In the genomic region with DNA sequence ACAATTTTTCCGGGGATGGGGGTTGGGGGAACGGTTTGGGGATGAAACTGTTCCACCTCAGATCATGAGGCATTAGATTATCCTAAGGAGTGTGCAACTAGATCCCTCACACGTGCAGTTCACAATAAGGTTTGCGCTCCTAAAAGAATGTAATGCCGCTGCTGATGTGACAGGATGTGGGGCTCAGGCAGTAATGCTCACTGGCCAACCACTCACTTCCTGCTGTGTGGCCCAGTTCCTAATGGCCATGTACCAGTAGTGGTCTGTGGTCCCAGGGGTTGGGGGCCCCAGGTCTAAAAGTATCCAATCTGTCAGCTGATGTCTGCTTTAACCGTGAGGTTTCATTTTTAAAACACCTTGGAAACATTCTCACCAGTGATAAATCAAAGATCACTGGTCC, we compare ENCODE assay signal across 9 cellular contexts. TPM values are rescaled to one million over a fixed set of nuclear protein-coding genes. Genes with fewer than 3 reads are reported as not detected.
DNase-seq lines count a peak whose midpoint lies in the region; ATAC-seq, FAIRE-seq and TF ChIP-seq lines count a peak whose summit lies in the region.
"Had no signal": no experiment of that assay in that cellular context is flagged by ENCODE, and none has a peak within 500 bp of the region (broad histone marks: within the 10 kb centered on the region; RNA-seq: fewer than 3 reads in every experiment).

No MANE protein-coding gene starts in this region.

- in situ Hi-C loops in HepG2 (cut with HindIII; ENCODE audit: extremely low pct_ligation_motif_present, low pct_unique_long_range_greater_than_20kb), result no loop called here

- 96% methylated on average over 6 of the region's 6 CpGs for WGBS in HepG2 (ENCODE audit: low lambda C conversion rate)
- WGBS in upper lobe of left lung, 2 donors, result 27 to 43% methylated on average over 4 to 6 of the region's 6 CpGs

- H3K4me1 Mint-ChIP-seq in activated T-helper 17 cell treated with anti-CD3 and anti-CD28 coated beads, Interleukin-2, amount 50 U/mL, for 72 hours, result peaks cover 30% of the 10 kb centered on the region

- no peak for TF ChIP-seq POLR2A in HepG2 (IDR thresholded peaks at IDR 0.05; ENCODE audit: insufficient read depth in 1 of 2, low read depth in 2 of 2, low read length in 2 of 2)
- no peak for TF ChIP-seq POLR2A in upper lobe of left lung (IDR thresholded peaks at IDR 0.05)

- BruUV-seq in HepG2 (replicated peaks; lab: Mats Ljungman, UMichigan), result no TSS peak

- H3K4me3 ChIP-seq in left ventricle myocardium inferior (peak overlapping the region; percentile 78), HepG2 (replicated peaks in 1 of 3; ENCODE audit: insufficient read depth in 1 of 3, low read depth in 2 of 3, low read length in 3 of 3) (no peak overlapping the region), upper lobe of left lung (peak overlapping the region in 3 of 4 donors; percentile 63 to 73 (median 71))

- TF ChIP-seq CTCF in left ventricle myocardium inferior (IDR thresholded peaks at IDR 0.05; ENCODE audit: borderline replicate concordance), result no peak
- TF ChIP-seq CTCF in HepG2 (CRISPR knock-in tag; IDR thresholded peaks at IDR 0.05), result no peak
- TF ChIP-seq CTCF in upper lobe of left lung (IDR thresholded peaks at IDR 0.05), result no peak

- H3K36me3 ChIP-seq in left ventricle myocardium inferior (peaks cover 11% of the 10 kb centered on the region), HepG2 (replicated peaks in 1 of 2; ENCODE audit: control insufficient read depth in 1 of 2, insufficient read depth in 2 of 2, low read length in 2 of 2) (no peaks in the 10 kb centered on the region), upper lobe of left lung (no peaks in the 10 kb centered on the region)

- H3K4me3 Mint-ChIP-seq in activated T-helper 17 cell treated with anti-CD3 and anti-CD28 coated beads, Interleukin-2, amount 50 U/mL, for 72 hours, result peak overlapping the region; percentile 91

- intact Hi-C loops in left ventricle myocardium inferior (cut with micrococcal nuclease) (no loop called here), Right ventricle myocardium superior (cut with DNase I) (no loop called here), HepG2 (cut with micrococcal nuclease; ENCODE audit: unreplicated experiment) (loop anchor here (10.0 kb wide), 1 partner anchor 209 kb away; a partner anchor contains a TSS)

- H3K9me3 ChIP-seq in left ventricle myocardium inferior (replicated peaks) (peaks cover 6% of the 10 kb centered on the region), HepG2 (ENCODE audit: low read length) (peaks cover 8% of the 10 kb centered on the region), upper lobe of left lung (no peaks in the 10 kb centered on the region)

- H3K27me3 ChIP-seq in left ventricle myocardium inferior (ENCODE audit: low read depth), result no peaks in the 10 kb centered on the region
- no peaks in the 10 kb centered on the region; a peak in 1 of 5 replicates for H3K27me3 ChIP-seq in HepG2 (ENCODE audit: control insufficient read depth in 1 of 2, insufficient read depth in 2 of 2, low read length in 2 of 2)
- H3K27me3 ChIP-seq in upper lobe of left lung, result no peaks in the 10 kb centered on the region

- H3K27me3 Mint-ChIP-seq in activated T-helper 17 cell treated with anti-CD3 and anti-CD28 coated beads, Interleukin-2, amount 50 U/mL, for 72 hours, result no peaks in the 10 kb centered on the region

- no peak for TF ChIP-seq RAD21 in HepG2 (CRISPR knock-in tag; IDR thresholded peaks at IDR 0.05)

- CTCF ChIA-PET in HepG2 (lab: Yijun Ruan, JAX; ENCODE audit: low intra/inter-chr PET ratio, low total read pairs), result no interaction called here

- H3K27ac Mint-ChIP-seq in activated T-helper 17 cell treated with anti-CD3 and anti-CD28 coated beads, Interleukin-2, amount 50 U/mL, for 72 hours, result peak overlapping the region; percentile 86

- peaks cover 9% of the 10 kb centered on the region for H3K79me2 ChIP-seq in HepG2 (ENCODE audit: insufficient read depth, low read length)

- DNase-seq in left ventricle myocardium inferior (no peak), Right ventricle myocardium superior (no peak), HepG2 (ENCODE audit: low spot score) (no peak), upper lobe of left lung (peak in 1 of 2 donors; percentile 61), mesenteric fat pad (ENCODE audit: low spot score) (no peak), HT-29 (ENCODE audit: low spot score) (no peak), DMS53 treated with DMSO at 0.1 percent for 48 hours (lab: John Stamatoyannopoulos, UW; ENCODE audit: unreplicated experiment) (no peak)
- DNase-seq: DMS153 had no signal

- H3K9me3 Mint-ChIP-seq in activated T-helper 17 cell treated with anti-CD3 and anti-CD28 coated beads, Interleukin-2, amount 50 U/mL, for 72 hours, result peaks cover 6% of the 10 kb centered on the region

- ATAC-seq in Right ventricle myocardium superior (ENCODE audit: poor library complexity), result no peak
- no peak for ATAC-seq in activated T-helper 17 cell treated with anti-CD3 and anti-CD28 coated beads, Interleukin-2, amount 50 U/mL, for 72 hours (replicated peaks)
- no peak for ATAC-seq in HepG2
- no peak for ATAC-seq in upper lobe of left lung (ENCODE audit: low FRiP score in 2 of 2)

- H3K27ac ChIP-seq in left ventricle myocardium inferior (replicated peaks) (peak overlapping the region; percentile 98), HepG2 (ENCODE audit: extremely low read length, insufficient read depth, low read length) (no peak overlapping the region), upper lobe of left lung (peak overlapping the region; percentile 93 to 97 (median 95))

- H3K4me1 ChIP-seq in left ventricle myocardium inferior, result peaks cover 51% of the 10 kb centered on the region
- H3K4me1 ChIP-seq in HepG2 (ENCODE audit: insufficient read depth, low read length), result peaks cover 40% of the 10 kb centered on the region
- peaks cover 40 to 55% (median 51%) of the 10 kb centered on the region in 4 donors for H3K4me1 ChIP-seq in upper lobe of left lung

- TF ChIP-seq EP300 in HepG2 (IDR thresholded peaks at IDR 0.05; ENCODE audit: low read depth in 2 of 2, low read length in 2 of 2), result no peak
- TF ChIP-seq EP300 in HepG2 (CRISPR knock-in tag; IDR thresholded peaks at IDR 0.05; ENCODE audit: borderline replicate concordance), result no peak
- TF ChIP-seq EP300 in upper lobe of left lung (IDR thresholded peaks at IDR 0.05), result peak in 1 of 4 donors; percentile 7

- peak overlapping the region; percentile 90 for H3K4me2 ChIP-seq in HepG2 (ENCODE audit: low read depth, low read length)

- no peak overlapping the region for H2AFZ ChIP-seq in HepG2 (ENCODE audit: low read length)

- peaks cover 29% of the 10 kb centered on the region for H3K36me3 Mint-ChIP-seq in activated T-helper 17 cell treated with anti-CD3 and anti-CD28 coated beads, Interleukin-2, amount 50 U/mL, for 72 hours (ENCODE audit: low read depth)

- POLR2A ChIA-PET in HepG2 (lab: Yijun Ruan, JAX), result no interaction called here

- H3K9ac ChIP-seq in HepG2 (ENCODE audit: insufficient read depth, low read depth, low read length), result no peak overlapping the region

- no peak for FAIRE-seq in HepG2 (lab: Jason Lieb, UNC)

- no peaks in the 10 kb centered on the region for H4K20me1 ChIP-seq in HepG2 (ENCODE audit: insufficient read depth, low read length)

RNA-seq across cellular contexts. Expression of a gene that starts 2.2 kb away (rescaled TPM):
- total RNA-seq in left ventricle myocardium inferior, result 30.7 TPM
- total RNA-seq in Right ventricle myocardium superior, result 29.7 TPM
- 10 to 100 TPM; 41.9 to 45.4 TPM for total RNA-seq in activated T-helper 17 cell treated with anti-CD3 and anti-CD28 coated beads, Interleukin-2, amount 50 U/mL, for 72 hours
- 22.7 and 27.7 TPM in 2 replicates for total RNA-seq in HepG2 (2016; rRNA removed; fragmentation: Illumina TruSeq; extraction: Trizol)
- total RNA-seq in HepG2 (2016; cell fraction: cytosol; rRNA removed; fragmentation: Illumina TruSeq; extraction: Trizol; ENCODE audit: low read depth), result 24.8 and 40.6 TPM in 2 replicates
- total RNA-seq in HepG2 (2016; cell fraction: insoluble cytoplasmic fraction; rRNA removed; fragmentation: Illumina TruSeq; extraction: Trizol), result 23.6 and 24.6 TPM in 2 replicates
- 43.8 and 49.6 TPM in 2 replicates for total RNA-seq in HepG2 (2016; cell fraction: membrane; rRNA removed; fragmentation: Illumina TruSeq; extraction: Trizol)
- 10.8 and 12.6 TPM in 2 replicates for total RNA-seq in HepG2 (2016; cell fraction: nucleus; rRNA removed; fragmentation: Illumina TruSeq; extraction: Trizol)
- 17.6 and 19.9 TPM in 2 replicates for polyA plus RNA-seq in HepG2 (2011; rRNA removed)
- 15.3 and 18.7 TPM in 2 replicates for polyA plus RNA-seq in HepG2 (2011; cell fraction: cytosol; rRNA removed)
- 7.9 and 9.7 TPM in 2 replicates for polyA plus RNA-seq in HepG2 (2011; cell fraction: nucleus; rRNA removed)
- 14.9 and 15.6 TPM in 2 replicates for polyA plus RNA-seq in HepG2 (2012)
- 29.4 and 42.1 TPM in 2 replicates for polyA plus RNA-seq in HepG2 (2016; cell fraction: cytosol; fragmentation: Illumina TruSeq; extraction: Trizol; ENCODE audit: low read depth)
- 21.3 and 22.4 TPM in 2 replicates for polyA plus RNA-seq in HepG2 (2016; cell fraction: insoluble cytoplasmic fraction; fragmentation: Illumina TruSeq; extraction: Trizol; ENCODE audit: low read depth)
- polyA plus RNA-seq in HepG2 (2016; cell fraction: membrane; fragmentation: Illumina TruSeq; extraction: Trizol; ENCODE audit: low read depth), result 32.1 and 40.0 TPM in 2 replicates
- 10.7 and 14.3 TPM in 2 replicates for polyA plus RNA-seq in HepG2 (2016; cell fraction: nucleus; fragmentation: Illumina TruSeq; extraction: Trizol; ENCODE audit: insufficient read depth, low read depth)
- polyA minus RNA-seq in HepG2 (2011; rRNA and poly(A)+ RNA removed; ENCODE audit: low replicate concordance), result 5.9 and 12.3 TPM in 2 replicates
- polyA minus RNA-seq in HepG2 (2011; cell fraction: cytosol; rRNA and poly(A)+ RNA removed), result 6.5 and 7.4 TPM in 2 replicates
- 9.8 and 14.5 TPM in 2 replicates for polyA minus RNA-seq in HepG2 (2011; cell fraction: nucleus; rRNA and poly(A)+ RNA removed)
- total RNA-seq in upper lobe of left lung, result 10 to 100 TPM; 36.3 to 71.4 (median 53.4) TPM
- total RNA-seq in mesenteric fat pad, result 18.9 TPM
- total RNA-seq in HT-29 (2014; rRNA removed; shearing (Covaris generic)), result 18.3 and 20.0 TPM in 2 replicates

RNA-seq across cellular contexts. Expression of a gene that starts 51.1 kb away (rescaled TPM):
- total RNA-seq in left ventricle myocardium inferior (36.1 TPM), Right ventricle myocardium superior (28.1 TPM), HepG2 (2016; rRNA removed; fragmentation: Illumina TruSeq; extraction: Trizol) (22.8 and 35.0 TPM in 2 replicates), upper lobe of left lung (100 to 1,000 TPM in 1 of 6 donors, 10 to 100 TPM in 5; 38.7 to 103 (median 58.1) TPM), mesenteric fat pad (41.9 TPM)
- total RNA-seq in activated T-helper 17 cell treated with anti-CD3 and anti-CD28 coated beads, Interleukin-2, amount 50 U/mL, for 72 hours, result 10 to 100 TPM; 23.6 to 26.7 TPM
- total RNA-seq in HepG2 (2016; cell fraction: cytosol; rRNA removed; fragmentation: Illumina TruSeq; extraction: Trizol; ENCODE audit: low read depth), result 8.1 and 9.1 TPM in 2 replicates
- 21.6 and 34.9 TPM in 2 replicates for total RNA-seq in HepG2 (2016; cell fraction: insoluble cytoplasmic fraction; rRNA removed; fragmentation: Illumina TruSeq; extraction: Trizol)
- total RNA-seq in HepG2 (2016; cell fraction: membrane; rRNA removed; fragmentation: Illumina TruSeq; extraction: Trizol), result 6.4 and 7.4 TPM in 2 replicates
- 17.5 and 20.8 TPM in 2 replicates for total RNA-seq in HepG2 (2016; cell fraction: nucleus; rRNA removed; fragmentation: Illumina TruSeq; extraction: Trizol)
- polyA plus RNA-seq in HepG2 (2011; rRNA removed), result 3.4 and 3.7 TPM in 2 replicates
- polyA plus RNA-seq in HepG2 (2011; cell fraction: cytosol; rRNA removed), result 1.5 and 2.6 TPM in 2 replicates
- 2.7 and 3.1 TPM in 2 replicates for polyA plus RNA-seq in HepG2 (2011; cell fraction: nucleus; rRNA removed)
- polyA plus RNA-seq in HepG2 (2012), result 10.9 and 14.4 TPM in 2 replicates
- 0.28 and 0.47 TPM in 2 replicates for polyA plus RNA-seq in HepG2 (2016; cell fraction: cytosol; fragmentation: Illumina TruSeq; extraction: Trizol; ENCODE audit: low read depth)
- polyA plus RNA-seq in HepG2 (2016; cell fraction: insoluble cytoplasmic fraction; fragmentation: Illumina TruSeq; extraction: Trizol; ENCODE audit: low read depth), result 19.7 and 21.4 TPM in 2 replicates
- polyA plus RNA-seq in HepG2 (2016; cell fraction: membrane; fragmentation: Illumina TruSeq; extraction: Trizol; ENCODE audit: low read depth), result 1.7 and 2.0 TPM in 2 replicates
- 12.7 and 13.6 TPM in 2 replicates for polyA plus RNA-seq in HepG2 (2016; cell fraction: nucleus; fragmentation: Illumina TruSeq; extraction: Trizol; ENCODE audit: insufficient read depth, low read depth)
- 2.8 and 10.1 TPM in 2 replicates for polyA minus RNA-seq in HepG2 (2011; rRNA and poly(A)+ RNA removed; ENCODE audit: low replicate concordance)
- polyA minus RNA-seq in HepG2 (2011; cell fraction: cytosol; rRNA and poly(A)+ RNA removed), result 10.0 and 12.9 TPM in 2 replicates
- 17.9 and 21.1 TPM in 2 replicates for polyA minus RNA-seq in HepG2 (2011; cell fraction: nucleus; rRNA and poly(A)+ RNA removed)
- total RNA-seq in HT-29 (2014; rRNA removed; shearing (Covaris generic)), result 15.1 and 16.1 TPM in 2 replicates

Comparison
In these comparisons a context has a peak if more than half of its experiments do, and no peak if none do; other contexts are left out.
1. H3K4me3 ChIP-seq: peak in left ventricle myocardium inferior (single experiment) and upper lobe of left lung (3 of 4); none in HepG2 (0 of 3).